8 cellular contexts compared by ENCODE assay signal in genomic region chr19:52690395-52691214, GRCh38. TPM values are rescaled to one million over a fixed set of nuclear protein-coding genes. Genes with fewer than 3 reads are reported as not detected.
DNase-seq lines count a peak whose midpoint lies in the region; ATAC-seq and TF ChIP-seq lines count a peak whose summit lies in the region.

No MANE protein-coding gene starts in this region.

- H3K27ac Mint-ChIP-seq in neural crest cell (ENCODE audit: unreplicated experiment) = peak overlapping the region; percentile 90
- H3K27ac Mint-ChIP-seq in stimulated activated naive CD8-positive, alpha-beta T cell treated with anti-CD3 and anti-CD28 coated beads, Interleukin-15, amount 100 ng/mL, for 72 hours = peak overlapping the region; percentile 95 to 96

- H3K4me1 Mint-ChIP-seq in neural crest cell = peaks cover 33% of the 10 kb centered on the region
- peaks cover 31% of the 10 kb centered on the region for H3K4me1 Mint-ChIP-seq in stimulated activated naive CD8-positive, alpha-beta T cell treated with anti-CD3 and anti-CD28 coated beads, Interleukin-15, amount 100 ng/mL, for 72 hours

- ATAC-seq in GM21723 (IDR thresholded peaks at IDR 0.05; ENCODE audit: unreplicated experiment) (peak; percentile 89), RWPE2 (ENCODE audit: low read depth) (peak; percentile 97), foreskin keratinocyte (peak; percentile 97)
- peak; percentile 96 for ATAC-seq in stimulated activated naive CD8-positive, alpha-beta T cell treated with anti-CD3 and anti-CD28 coated beads, Interleukin-15, amount 100 ng/mL, for 72 hours

- H3K4me1 ChIP-seq in RWPE2 (ENCODE audit: insufficient read depth, poor library complexity, severe bottlenecking) = no peaks in the 10 kb centered on the region
- no peaks in the 10 kb centered on the region for H3K4me1 ChIP-seq in foreskin keratinocyte

- DNase-seq in DMS153 (lab: John Stamatoyannopoulos, UW) (peak; percentile 84), LHCN-M2 (ENCODE audit: low read depth) (peak; percentile 94), RWPE2 (ENCODE audit: low spot score) (peak; percentile 94), foreskin keratinocyte (peak; percentile 77 to 89), neural crest cell (ENCODE audit: low read depth, low spot score) (peak; percentile 89)
- DNase-seq in activated naive CD4-positive, alpha-beta T cell (lab: John Stamatoyannopoulos, UW) = peak; percentile 75 to 90 (median 82)
- DNase-seq in stimulated activated naive CD8-positive, alpha-beta T cell treated with anti-CD3 and anti-CD28 coated beads, Interleukin-15, amount 100 ng/mL, for 72 hours = peak; percentile 82 to 85

- H3K9me3 ChIP-seq in RWPE2 (ENCODE audit: severe bottlenecking) = peaks cover 2% of the 10 kb centered on the region

- no peaks in the 10 kb centered on the region for H3K27me3 Mint-ChIP-seq in neural crest cell (ENCODE audit: low read depth)
- no peaks in the 10 kb centered on the region for H3K27me3 Mint-ChIP-seq in stimulated activated naive CD8-positive, alpha-beta T cell treated with anti-CD3 and anti-CD28 coated beads, Interleukin-15, amount 100 ng/mL, for 72 hours

- H3K36me3 ChIP-seq in RWPE2 (ENCODE audit: low read depth) = 0 out of 2 replicates have a peak, but pooled peaks cover 3% of the 10 kb centered on the region

- peak overlapping the region; percentile 90 for H3K4me3 Mint-ChIP-seq in neural crest cell
- peak overlapping the region; percentile 97 to 99 for H3K4me3 Mint-ChIP-seq in stimulated activated naive CD8-positive, alpha-beta T cell treated with anti-CD3 and anti-CD28 coated beads, Interleukin-15, amount 100 ng/mL, for 72 hours

- peak overlapping the region; percentile 60 for H3K4me3 ChIP-seq in RWPE2 (ENCODE audit: severe bottlenecking)

- H3K27me3 ChIP-seq in RWPE2 (ENCODE audit: insufficient read depth, poor library complexity, severe bottlenecking) (no peaks in the 10 kb centered on the region), foreskin keratinocyte (no peaks in the 10 kb centered on the region)

- H3K36me3 Mint-ChIP-seq in neural crest cell (ENCODE audit: low read depth) = peaks cover 2% of the 10 kb centered on the region

- H3K9me3 Mint-ChIP-seq in neural crest cell = no peaks in the 10 kb centered on the region
- peaks cover 0 to 5% of the 10 kb centered on the region in 2 donors for H3K9me3 Mint-ChIP-seq in stimulated activated naive CD8-positive, alpha-beta T cell treated with anti-CD3 and anti-CD28 coated beads, Interleukin-15, amount 100 ng/mL, for 72 hours

- H3K27ac ChIP-seq in RWPE2 (ENCODE audit: poor library complexity, severe bottlenecking) (peak overlapping the region; percentile 73), foreskin keratinocyte (peak overlapping the region; percentile 68)

- TF ChIP-seq CTCF in RWPE2 (IDR thresholded peaks at IDR 0.05; ENCODE audit: poor library complexity, severe bottlenecking) (peak; percentile 31), foreskin keratinocyte (conservative IDR thresholded peaks at IDR 0.05) (no peak), neural crest cell (conservative IDR thresholded peaks at IDR 0.05) (peak; percentile 55)

RNA-seq across cellular contexts. Expression of gene ZNF611, which starts 44.2 kb away (rescaled TPM):
- total RNA-seq in LHCN-M2 (2014; rRNA removed) (10.8 and 11.5 TPM in 2 replicates), foreskin keratinocyte (6.5 and 6.9 TPM in 2 replicates), neural crest cell (20.6 and 25.7 TPM in 2 replicates)
- 4.3 TPM for polyA plus RNA-seq in LHCN-M2 (2012)
- 0.85 and 1.2 TPM in 2 replicates for polyA plus RNA-seq in foreskin keratinocyte

RNA-seq across cellular contexts. Expression of gene ZNF83, which starts 52.5 kb away (rescaled TPM):
- total RNA-seq in LHCN-M2 (2014; rRNA removed) (46.2 and 59.2 TPM in 2 replicates), foreskin keratinocyte (24.7 and 24.8 TPM in 2 replicates), neural crest cell (45.6 and 46.3 TPM in 2 replicates)
- 11.2 TPM for polyA plus RNA-seq in LHCN-M2 (2012)
- polyA plus RNA-seq in foreskin keratinocyte = 6.2 and 6.3 TPM in 2 replicates

Comparison
In these comparisons a context has a peak if more than half of its experiments do, and no peak if none do; other contexts are left out.
1. Peak in every context shown above with its lines: DNase-seq, ATAC-seq, H3K4me3 ChIP-seq and H3K27ac ChIP-seq.